18 cellular contexts compared by ENCODE assay signal in genomic region chr10:5259952-5260578, GRCh38.
"Had no signal": no experiment of that assay in that cellular context is flagged by ENCODE, and none has a peak within 500 bp of the region (broad histone marks: within the 10 kb centered on the region; RNA-seq: fewer than 3 reads in every experiment).

No MANE protein-coding gene starts in this region.

- H3K4me3 Mint-ChIP-seq: dendritic cell treated with granulocyte-macrophage colony-stimulating factor and Interleukin-4, amounts not matched to agents 40 ng/mL and 50 ng/mL, for 4 days; mesothelial cell of epicardium; naive B cell had no signal

- H3K36me3 Mint-ChIP-seq: mesothelial cell of epicardium, naive B cell had no signal

- H3K27me3 Mint-ChIP-seq: dendritic cell treated with granulocyte-macrophage colony-stimulating factor and Interleukin-4, amounts not matched to agents 40 ng/mL and 50 ng/mL, for 4 days had no signal

- H3K27ac Mint-ChIP-seq: dendritic cell treated with granulocyte-macrophage colony-stimulating factor and Interleukin-4, amounts not matched to agents 40 ng/mL and 50 ng/mL, for 4 days; mesothelial cell of epicardium had no signal

- H3K27ac ChIP-seq: colonic mucosa, esophagus muscularis mucosa, foreskin keratinocyte, gastrocnemius medialis, heart right ventricle, left ventricle myocardium inferior, lower lobe of right lung had no signal

- DNase-seq: colonic mucosa; cortex of kidney; effector memory CD4-positive, alpha-beta T cell; foreskin keratinocyte; gastrocnemius medialis; glutamatergic neuron; head of caudate nucleus; heart right ventricle; hippocampal formation; left cardiac atrium; left ventricle myocardium inferior; lower lobe of right lung; mesenchymal stem cell; mucosa of descending colon; naive B cell had no signal

- H3K9me3 Mint-ChIP-seq: dendritic cell treated with granulocyte-macrophage colony-stimulating factor and Interleukin-4, amounts not matched to agents 40 ng/mL and 50 ng/mL, for 4 days had no signal

- H3K27me3 ChIP-seq: colonic mucosa, esophagus muscularis mucosa, gastrocnemius medialis, heart right ventricle had no signal

- H3K4me3 ChIP-seq: colonic mucosa, esophagus muscularis mucosa, gastrocnemius medialis, heart right ventricle, left ventricle myocardium inferior, lower lobe of right lung, mucosa of descending colon had no signal

- H3K4me1 ChIP-seq: colonic mucosa, esophagus muscularis mucosa, foreskin keratinocyte, gastrocnemius medialis, heart right ventricle, left ventricle myocardium inferior, lower lobe of right lung had no signal

- H3K36me3 ChIP-seq: colonic mucosa, esophagus muscularis mucosa, gastrocnemius medialis, heart right ventricle, left ventricle myocardium inferior, lower lobe of right lung had no signal

- H3K4me1 Mint-ChIP-seq: mesothelial cell of epicardium, naive B cell had no signal

- ATAC-seq: foreskin keratinocyte, gastrocnemius medialis, heart right ventricle, left cardiac atrium, lower lobe of right lung had no signal

- H3K9me3 ChIP-seq: colonic mucosa, esophagus muscularis mucosa, gastrocnemius medialis, lower lobe of right lung, mucosa of descending colon had no signal
